1 cellular context compared by ENCODE assay signal in the genomic region with DNA sequence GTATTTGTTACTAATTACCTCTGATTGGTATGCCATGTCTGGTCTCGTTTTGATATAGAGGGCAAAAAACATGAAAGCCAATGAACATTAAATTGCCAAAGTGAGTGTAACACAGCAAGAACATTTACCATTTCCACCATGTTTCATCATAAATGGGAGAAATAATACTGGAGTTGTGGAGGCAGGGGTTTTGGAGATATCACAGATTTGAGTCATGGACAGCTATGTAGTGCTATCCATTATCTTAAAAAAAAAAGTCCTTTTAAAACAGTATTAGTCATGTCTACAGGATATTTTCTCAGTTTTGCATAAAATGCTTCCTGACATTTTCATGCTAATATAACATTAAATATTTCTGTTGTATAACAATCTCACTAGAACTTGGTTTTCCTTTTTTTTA.
TF ChIP-seq lines count a peak whose summit lies in the region.

No MANE protein-coding gene starts in this region.

TF ChIP-seq in SK-N-SH, 30 proteins besides CTCF, POLR2A, EP300 and RAD21 (continued from another document):
- TF ChIP-seq CHD2 (IDR thresholded peaks at IDR 0.05; ENCODE audit: low read length, partially characterized antibody) (no peak), TCF12 (IDR thresholded peaks at IDR 0.05) (no peak), TEAD4 (IDR thresholded peaks at IDR 0.05; ENCODE audit: borderline replicate concordance, insufficient read depth) (no peak), ELF1 (IDR thresholded peaks at IDR 0.05) (no peak), RFX5 (IDR thresholded peaks at IDR 0.05; ENCODE audit: low read length) (no peak)
- TF ChIP-seq, protein P1, sequence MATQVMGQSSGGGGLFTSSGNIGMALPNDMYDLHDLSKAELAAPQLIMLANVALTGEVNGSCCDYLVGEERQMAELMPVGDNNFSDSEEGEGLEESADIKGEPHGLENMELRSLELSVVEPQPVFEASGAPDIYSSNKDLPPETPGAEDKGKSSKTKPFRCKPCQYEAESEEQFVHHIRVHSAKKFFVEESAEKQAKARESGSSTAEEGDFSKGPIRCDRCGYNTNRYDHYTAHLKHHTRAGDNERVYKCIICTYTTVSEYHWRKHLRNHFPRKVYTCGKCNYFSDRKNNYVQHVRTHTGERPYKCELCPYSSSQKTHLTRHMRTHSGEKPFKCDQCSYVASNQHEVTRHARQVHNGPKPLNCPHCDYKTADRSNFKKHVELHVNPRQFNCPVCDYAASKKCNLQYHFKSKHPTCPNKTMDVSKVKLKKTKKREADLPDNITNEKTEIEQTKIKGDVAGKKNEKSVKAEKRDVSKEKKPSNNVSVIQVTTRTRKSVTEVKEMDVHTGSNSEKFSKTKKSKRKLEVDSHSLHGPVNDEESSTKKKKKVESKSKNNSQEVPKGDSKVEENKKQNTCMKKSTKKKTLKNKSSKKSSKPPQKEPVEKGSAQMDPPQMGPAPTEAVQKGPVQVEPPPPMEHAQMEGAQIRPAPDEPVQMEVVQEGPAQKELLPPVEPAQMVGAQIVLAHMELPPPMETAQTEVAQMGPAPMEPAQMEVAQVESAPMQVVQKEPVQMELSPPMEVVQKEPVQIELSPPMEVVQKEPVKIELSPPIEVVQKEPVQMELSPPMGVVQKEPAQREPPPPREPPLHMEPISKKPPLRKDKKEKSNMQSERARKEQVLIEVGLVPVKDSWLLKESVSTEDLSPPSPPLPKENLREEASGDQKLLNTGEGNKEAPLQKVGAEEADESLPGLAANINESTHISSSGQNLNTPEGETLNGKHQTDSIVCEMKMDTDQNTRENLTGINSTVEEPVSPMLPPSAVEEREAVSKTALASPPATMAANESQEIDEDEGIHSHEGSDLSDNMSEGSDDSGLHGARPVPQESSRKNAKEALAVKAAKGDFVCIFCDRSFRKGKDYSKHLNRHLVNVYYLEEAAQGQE (IDR thresholded peaks at IDR 0.05; ENCODE audit: low read depth, low read length): no peak
